29 cellular contexts compared by ENCODE assay signal in the genomic region with DNA sequence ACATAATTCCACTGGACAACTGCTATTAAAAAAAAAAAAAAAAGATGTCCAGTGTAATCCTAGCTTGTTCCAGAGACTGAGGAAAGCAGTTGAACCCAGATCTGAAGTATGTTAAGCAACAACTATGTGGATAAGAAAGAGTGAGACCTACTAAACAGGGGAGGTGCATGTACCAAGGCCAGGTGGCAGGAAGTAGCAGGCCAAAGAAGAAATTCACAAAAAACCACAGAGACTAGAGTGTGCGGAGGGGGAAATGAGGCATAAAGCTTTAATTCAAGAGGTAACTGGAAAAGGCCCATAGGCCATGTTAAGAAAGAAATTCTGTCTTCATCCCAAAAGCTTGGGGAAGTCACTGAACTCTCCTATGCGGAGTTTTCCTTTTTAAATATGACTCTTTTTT.
DNase-seq lines count a peak whose midpoint lies in the region; ATAC-seq and TF ChIP-seq lines count a peak whose summit lies in the region.
"Had no signal": no experiment of that assay in that cellular context is flagged by ENCODE, and none has a peak within 500 bp of the region (broad histone marks: within the 10 kb centered on the region; RNA-seq: fewer than 3 reads in every experiment).

No MANE protein-coding gene starts in this region.

- no peaks in the 10 kb centered on the region for H3K9me2 ChIP-seq in OCI-LY1 (ENCODE audit: low read depth, low read length)

- H3K4me2 ChIP-seq in OCI-LY1 (ENCODE audit: low read length) (0 out of 2 replicates have a peak overlapping the region, but pooled peaks have one; percentile 6), smooth muscle cell (no peak overlapping the region)

- H3K4me1 ChIP-seq in OCI-LY1 (ENCODE audit: insufficient read depth, low read length, severe bottlenecking) (peaks cover 61% of the 10 kb centered on the region), smooth muscle cell (ENCODE audit: low read depth) (no peaks in the 10 kb centered on the region)
- H3K4me1 ChIP-seq: uterus had no signal

- ATAC-seq in GM18861 (IDR thresholded peaks at IDR 0.05; ENCODE audit: unreplicated experiment) (peak; percentile 56), GM21576 (IDR thresholded peaks at IDR 0.05; ENCODE audit: unreplicated experiment) (peak; percentile 50), HG03175 (IDR thresholded peaks at IDR 0.05; ENCODE audit: unreplicated experiment) (peak; percentile 53), HG03521 (IDR thresholded peaks at IDR 0.05; ENCODE audit: unreplicated experiment) (no peak)
- ATAC-seq in naive thymus-derived CD8-positive, alpha-beta T cell: no peak
- ATAC-seq: activated CD8-positive, alpha-beta T cell treated with anti-CD3 and anti-CD28 coated beads, Interleukin-2, amount 10 ng/mL, durations not matched to agents 7 days and 5 days; activated T-cell treated with anti-CD3 and anti-CD28 coated beads, Interleukin-2, amount 50 U/mL, for 72 hours; CD8-positive, alpha-beta T cell; naive thymus-derived CD4-positive, alpha-beta T cell had no signal

- no peak overlapping the region for H3K9ac ChIP-seq in OCI-LY1 (ENCODE audit: low read length)
- H3K9ac ChIP-seq in smooth muscle cell (ENCODE audit: low read depth): no peak overlapping the region

- H4K20me1 ChIP-seq in OCI-LY1 (ENCODE audit: insufficient read depth, low read length): no peaks in the 10 kb centered on the region
- H4K20me1 ChIP-seq in smooth muscle cell (ENCODE audit: low read depth): no peaks in the 10 kb centered on the region

- WGBS in smooth muscle cell (ENCODE audit: low lambda C conversion rate): 97% methylated on average over 2 of the region's 2 CpGs

- H3K4me3 ChIP-seq in OCI-LY1 (ENCODE audit: low read depth, low read length, poor library complexity, severe bottlenecking): no peak overlapping the region
- H3K4me3 ChIP-seq in smooth muscle cell: no peak overlapping the region
- H3K4me3 ChIP-seq: prostate gland, uterus had no signal

- H3K27ac ChIP-seq in OCI-LY1 (ENCODE audit: low read depth, low read length, poor library complexity, severe bottlenecking): peak overlapping the region; percentile 79
- no peak overlapping the region for H3K27ac ChIP-seq in smooth muscle cell (ENCODE audit: low read depth)
- H3K27ac ChIP-seq: brain microvascular endothelial cell, prostate gland, uterus had no signal

- H3K9me3 ChIP-seq in OCI-LY1 (ENCODE audit: low read length) (no peaks in the 10 kb centered on the region), smooth muscle cell (replicated peaks; ENCODE audit: low read depth) (no peaks in the 10 kb centered on the region)
- H3K9me3 ChIP-seq: prostate gland, uterus had no signal

- POLR2A ChIA-PET in naive thymus-derived CD8-positive, alpha-beta T cell (lab: Charles Lee): no interaction called here

- H3K36me3 ChIP-seq in OCI-LY1 (ENCODE audit: insufficient read depth, low read length) (no peaks in the 10 kb centered on the region), smooth muscle cell (ENCODE audit: low read depth) (no peaks in the 10 kb centered on the region)
- H3K36me3 ChIP-seq: brain microvascular endothelial cell, prostate gland, uterus had no signal

- peaks cover 0 to 4% (median 0%) of the 10 kb centered on the region in 9 donors for H3K9me3 Mint-ChIP-seq in naive thymus-derived CD8-positive, alpha-beta T cell
- H3K9me3 Mint-ChIP-seq: T-helper 1 cell treated with Interleukin-12 subunit alpha and Interleukin-12 subunit beta and Interleukin-4 antibody, amounts not matched to agents 30 μg/mL and 1 μg/mL, for 36 hours had no signal

- no peaks in the 10 kb centered on the region for H3K27me3 Mint-ChIP-seq in naive thymus-derived CD8-positive, alpha-beta T cell
- H3K27me3 Mint-ChIP-seq: activated naive CD8-positive, alpha-beta T cell; memory B cell; naive thymus-derived CD4-positive, alpha-beta T cell had no signal

- no peak for DNase-seq in smooth muscle cell (lab: John Stamatoyannopoulos, UW; ENCODE audit: unreplicated experiment)
- no peak for DNase-seq in naive thymus-derived CD8-positive, alpha-beta T cell
- no peak for DNase-seq in GDM1 (lab: John Stamatoyannopoulos, UW)
- DNase-seq: activated CD8-positive, alpha-beta T cell treated with anti-CD3 and anti-CD28 coated beads, Interleukin-2, amount 10 ng/mL, durations not matched to agents 7 days and 5 days; activated T-cell treated with anti-CD3 and anti-CD28 coated beads, Interleukin-2, amount 50 U/mL, for 72 hours; brain microvascular endothelial cell; CD8-positive, alpha-beta T cell; cortex of kidney; foreskin fibroblast; hypothalamus; kidney glomerular epithelial cell; naive thymus-derived CD4-positive, alpha-beta T cell; NCI-H1048; NCI-H2081; NCI-H510A treated with DMSO at 0.1 percent for 48 hours; SIG-M5; small intestine; stimulated activated CD4-positive, alpha-beta T cell treated with anti-CD3 and anti-CD28 coated beads, Interleukin-4, amount 100 ng/mL, for 4 hours; substantia nigra; uterus had no signal

- no peak overlapping the region for H3K4me3 Mint-ChIP-seq in naive thymus-derived CD8-positive, alpha-beta T cell
- H3K4me3 Mint-ChIP-seq: activated CD8-positive, alpha-beta T cell treated with anti-CD3 and anti-CD28 coated beads, Interleukin-2, amount 10 ng/mL, durations not matched to agents 7 days and 5 days; activated naive CD8-positive, alpha-beta T cell; activated T-cell treated with anti-CD3 and anti-CD28 coated beads, Interleukin-2, amount 50 U/mL, for 72 hours; CD8-positive, alpha-beta T cell; memory B cell; naive thymus-derived CD4-positive, alpha-beta T cell; T-helper 1 cell treated with Interleukin-12 subunit alpha and Interleukin-12 subunit beta and Interleukin-4 antibody, amounts not matched to agents 30 μg/mL and 1 μg/mL, for 36 hours had no signal

- H3F3A ChIP-seq in OCI-LY1 (ENCODE audit: insufficient read depth, low read length) (no peaks in the 10 kb centered on the region), smooth muscle cell (ENCODE audit: low read depth) (no peaks in the 10 kb centered on the region)

- H3K27me3 ChIP-seq in OCI-LY1 (ENCODE audit: insufficient read depth, low read length) (no peaks in the 10 kb centered on the region), smooth muscle cell (ENCODE audit: low read depth) (no peaks in the 10 kb centered on the region)
- H3K27me3 ChIP-seq: brain microvascular endothelial cell, uterus had no signal

- H3K4me1 Mint-ChIP-seq in naive thymus-derived CD8-positive, alpha-beta T cell: no peaks in the 10 kb centered on the region
- H3K4me1 Mint-ChIP-seq: memory B cell; naive thymus-derived CD4-positive, alpha-beta T cell had no signal

- no peak overlapping the region for H3K27ac Mint-ChIP-seq in naive thymus-derived CD8-positive, alpha-beta T cell
- H3K27ac Mint-ChIP-seq: activated CD8-positive, alpha-beta T cell treated with anti-CD3 and anti-CD28 coated beads, Interleukin-2, amount 10 ng/mL, durations not matched to agents 7 days and 5 days; activated naive CD8-positive, alpha-beta T cell; activated T-cell treated with anti-CD3 and anti-CD28 coated beads, Interleukin-2, amount 50 U/mL, for 72 hours; CD8-positive, alpha-beta T cell; memory B cell; naive thymus-derived CD4-positive, alpha-beta T cell; T-helper 1 cell treated with Interleukin-12 subunit alpha and Interleukin-12 subunit beta and Interleukin-4 antibody, amounts not matched to agents 30 μg/mL and 1 μg/mL, for 36 hours had no signal

- H2AFZ ChIP-seq in OCI-LY1 (ENCODE audit: low read length) (no peak overlapping the region), smooth muscle cell (ENCODE audit: low read depth) (no peak overlapping the region)

- H3K79me2 ChIP-seq in OCI-LY1 (ENCODE audit: insufficient read depth, low read length) (no peaks in the 10 kb centered on the region), smooth muscle cell (ENCODE audit: low read depth) (no peaks in the 10 kb centered on the region)

- no peak for TF ChIP-seq CTCF in OCI-LY1 (IDR thresholded peaks at IDR 0.05; ENCODE audit: low read length)
- no peak for TF ChIP-seq CTCF in smooth muscle cell (IDR thresholded peaks at IDR 0.05; ENCODE audit: borderline replicate concordance, insufficient read depth, poor library complexity, severe bottlenecking)

- no peaks in the 10 kb centered on the region for H3K36me3 Mint-ChIP-seq in naive thymus-derived CD8-positive, alpha-beta T cell
- H3K36me3 Mint-ChIP-seq: activated naive CD8-positive, alpha-beta T cell; CD8-positive, alpha-beta T cell; memory B cell; naive thymus-derived CD4-positive, alpha-beta T cell had no signal

Comparison
In these comparisons a context has a peak if more than half of its experiments do, and no peak if none do; other contexts are left out.
1. ATAC-seq: peak in GM18861 (single experiment), GM21576 (single experiment) and HG03175 (single experiment); none in HG03521 (single experiment) and naive thymus-derived CD8-positive, alpha-beta T cell (0 of 2).